In genomic region chr12:25884024-25884919, GRCh38 we compare ENCODE assay signal across 17 cellular contexts.
DNase-seq lines count a peak whose midpoint lies in the region; ATAC-seq, FAIRE-seq and TF ChIP-seq lines count a peak whose summit lies in the region.
"Had no signal": no experiment of that assay in that cellular context is flagged by ENCODE, and none has a peak within 500 bp of the region (broad histone marks: within the 10 kb centered on the region; RNA-seq: fewer than 3 reads in every experiment).

No MANE protein-coding gene starts in this region.

- H3K9me3 ChIP-seq in Panc1 (ENCODE audit: control insufficient read depth, insufficient read depth, low read depth, low read length) = 0 out of 2 replicates have a peak, but pooled peaks cover 2% of the 10 kb centered on the region
- H3K9me3 ChIP-seq in kidney (ENCODE audit: control insufficient read depth in 1 of 2, low read length in 2 of 2) = no peaks in the 10 kb centered on the region
- H3K9me3 ChIP-seq in psoas muscle = no peaks in the 10 kb centered on the region

- H3K27me3 Mint-ChIP-seq in GM23338 (ENCODE audit: insufficient read depth, low read depth, poor library complexity) = peaks cover 10% of the 10 kb centered on the region
- H3K27me3 Mint-ChIP-seq in activated T-helper 2 cell treated with anti-CD3 and anti-CD28 coated beads, Interferon-gamma antibody, Interleukin-2, Interleukin-4, amounts not matched to agents 10 μg/mL and 5 μg/mL and 100 μg/mL, durations not matched to agents 14 hours and 24 hours and 36 hours (ENCODE audit: low read depth) = no peaks in the 10 kb centered on the region
- H3K27me3 Mint-ChIP-seq: CD4-positive, alpha-beta memory T cell had no signal

- H3K36me3 ChIP-seq in GM23338 (ENCODE audit: insufficient read depth) (no peaks in the 10 kb centered on the region), Panc1 (ENCODE audit: control insufficient read depth, insufficient read depth, low read length) (no peaks in the 10 kb centered on the region), kidney (ENCODE audit: control insufficient read depth in 1 of 2, insufficient read depth in 2 of 2, low read length in 2 of 2) (no peaks in the 10 kb centered on the region), psoas muscle (ENCODE audit: insufficient read depth in 1 of 2, low read depth in 1 of 2) (no peaks in the 10 kb centered on the region)

- no peak overlapping the region for H3K27ac ChIP-seq in GM23338 (ENCODE audit: low read depth)
- H3K27ac ChIP-seq in Panc1 (ENCODE audit: low read length) = no peak overlapping the region
- no peak overlapping the region for H3K27ac ChIP-seq in kidney (ENCODE audit: low read depth in 2 of 2, low read length in 2 of 2)
- no peak overlapping the region for H3K27ac ChIP-seq in psoas muscle
- H3K27ac ChIP-seq: SK-N-MC had no signal

- CTCF ChIA-PET in Panc1 (lab: Charles Lee) = no interaction called here

- H3F3A ChIP-seq in GM23338 (replicated peaks; ENCODE audit: low read depth) = no peaks in the 10 kb centered on the region

- H3K4me1 ChIP-seq in GM23338 (ENCODE audit: insufficient read depth) (peaks cover 34% of the 10 kb centered on the region), Panc1 (ENCODE audit: control insufficient read depth, insufficient read depth, low read length) (no peaks in the 10 kb centered on the region), kidney (ENCODE audit: control insufficient read depth in 1 of 2, insufficient read depth in 1 of 2, low read depth in 1 of 2, low read length in 2 of 2) (no peaks in the 10 kb centered on the region), psoas muscle (no peaks in the 10 kb centered on the region)

- no peaks in the 10 kb centered on the region for H3K9me2 ChIP-seq in GM23338 (ENCODE audit: insufficient read depth)

- no peak overlapping the region for H3K4me3 Mint-ChIP-seq in GM23338
- H3K4me3 Mint-ChIP-seq in stimulated activated effector memory CD8-positive, alpha-beta T cell treated with anti-CD3 and anti-CD28 coated beads, Interleukin-12 subunit alpha, Interleukin-12 subunit beta, amount 100 ng/mL, for 72 hours = no peak overlapping the region
- H3K4me3 Mint-ChIP-seq in activated T-helper 2 cell treated with anti-CD3 and anti-CD28 coated beads, Interferon-gamma antibody, Interleukin-2, Interleukin-4, amounts not matched to agents 10 μg/mL and 5 μg/mL and 100 μg/mL, durations not matched to agents 14 hours and 24 hours and 36 hours (ENCODE audit: low read depth) = no peak overlapping the region
- H3K4me3 Mint-ChIP-seq: B cell; CD4-positive, alpha-beta memory T cell; IgD-negative memory B cell had no signal

- H3K4me1 Mint-ChIP-seq in GM23338 = peaks cover 36% of the 10 kb centered on the region
- no peaks in the 10 kb centered on the region for H3K4me1 Mint-ChIP-seq in stimulated activated effector memory CD8-positive, alpha-beta T cell treated with anti-CD3 and anti-CD28 coated beads, Interleukin-12 subunit alpha, Interleukin-12 subunit beta, amount 100 ng/mL, for 72 hours
- no peaks in the 10 kb centered on the region for H3K4me1 Mint-ChIP-seq in activated T-helper 2 cell treated with anti-CD3 and anti-CD28 coated beads, Interferon-gamma antibody, Interleukin-2, Interleukin-4, amounts not matched to agents 10 μg/mL and 5 μg/mL and 100 μg/mL, durations not matched to agents 14 hours and 24 hours and 36 hours (ENCODE audit: low read depth)
- H3K4me1 Mint-ChIP-seq: B cell; CD4-positive, alpha-beta memory T cell had no signal

- BruUV-seq in Panc1 (replicated peaks; lab: Mats Ljungman, UMichigan) = no TSS peak

- H3K9ac ChIP-seq in kidney (ENCODE audit: low read length in 2 of 2) = no peak overlapping the region

- H3K27me3 ChIP-seq in GM23338 (ENCODE audit: insufficient read depth) (no peaks in the 10 kb centered on the region), Panc1 (ENCODE audit: control insufficient read depth, insufficient read depth, low read length) (peaks cover 18% of the 10 kb centered on the region), psoas muscle (ENCODE audit: insufficient read depth in 3 of 3, low read length in 2 of 3) (peaks cover 0 to 7% (median 0%) of the 10 kb centered on the region in 3 donors)

- no peak overlapping the region for H3K27ac Mint-ChIP-seq in GM23338
- H3K27ac Mint-ChIP-seq in stimulated activated effector memory CD8-positive, alpha-beta T cell treated with anti-CD3 and anti-CD28 coated beads, Interleukin-12 subunit alpha, Interleukin-12 subunit beta, amount 100 ng/mL, for 72 hours = no peak overlapping the region
- no peak overlapping the region for H3K27ac Mint-ChIP-seq in activated T-helper 2 cell treated with anti-CD3 and anti-CD28 coated beads, Interferon-gamma antibody, Interleukin-2, Interleukin-4, amounts not matched to agents 10 μg/mL and 5 μg/mL and 100 μg/mL, durations not matched to agents 14 hours and 24 hours and 36 hours
- H3K27ac Mint-ChIP-seq: B cell; CD4-positive, alpha-beta memory T cell; IgD-negative memory B cell had no signal

- POLR2A ChIA-PET in Panc1 (lab: Charles Lee) = no interaction called here

- 90 to 92% (median 92%) methylated on average over 34 to 36 of the region's 36 CpGs for WGBS in psoas muscle, 3 donors

- no peaks in the 10 kb centered on the region for H4K20me1 ChIP-seq in GM23338 (replicated peaks; ENCODE audit: insufficient read depth)

- in situ Hi-C loops in Panc1 (cut with HindIII; ENCODE audit: low pct_unique_long_range_greater_than_20kb, low sequenced_read_pairs) = no loop called here

- H3K79me2 ChIP-seq in GM23338 (replicated peaks; ENCODE audit: insufficient read depth) = no peaks in the 10 kb centered on the region

- no peak for FAIRE-seq in kidney (lab: Jason Lieb, UNC)

- peak overlapping the region; percentile 92 for H2AFZ ChIP-seq in GM23338

- H3K4me3 ChIP-seq in GM23338 (no peak overlapping the region), Panc1 (ENCODE audit: low read depth in 2 of 2, low read length in 2 of 2) (no peak overlapping the region), kidney (ENCODE audit: low read length in 2 of 2) (no peak overlapping the region), psoas muscle (no peak overlapping the region)
- H3K4me3 ChIP-seq: SK-N-MC had no signal

- peaks cover 11% of the 10 kb centered on the region; the same call in 2 of the 3 replicates for H3K36me3 Mint-ChIP-seq in GM23338 (ENCODE audit: low read depth)
- H3K36me3 Mint-ChIP-seq in stimulated activated effector memory CD8-positive, alpha-beta T cell treated with anti-CD3 and anti-CD28 coated beads, Interleukin-12 subunit alpha, Interleukin-12 subunit beta, amount 100 ng/mL, for 72 hours = no peaks in the 10 kb centered on the region
- H3K36me3 Mint-ChIP-seq in activated T-helper 2 cell treated with anti-CD3 and anti-CD28 coated beads, Interferon-gamma antibody, Interleukin-2, Interleukin-4, amounts not matched to agents 10 μg/mL and 5 μg/mL and 100 μg/mL, durations not matched to agents 14 hours and 24 hours and 36 hours (ENCODE audit: low read depth) = no peaks in the 10 kb centered on the region
- H3K36me3 Mint-ChIP-seq: CD4-positive, alpha-beta memory T cell had no signal

- intact Hi-C loops in Panc1 (cut with micrococcal nuclease; ENCODE audit: unreplicated experiment) = no loop called here
- intact Hi-C loops in kidney (cut with DNase I) = no loop called here
- intact Hi-C loops in psoas muscle (cut with DNase I) = no loop called here
- intact Hi-C loops in activated T-helper 2 cell treated with anti-CD3 and anti-CD28 coated beads, Interferon-gamma antibody, Interleukin-2, Interleukin-4, amounts not matched to agents 10 μg/mL and 5 μg/mL and 100 μg/mL, durations not matched to agents 14 hours and 24 hours and 36 hours (cut with micrococcal nuclease) = no loop called here

- peaks cover 13% of the 10 kb centered on the region; the same call in 2 of the 3 replicates for H3K9me3 Mint-ChIP-seq in GM23338
- H3K9me3 Mint-ChIP-seq in stimulated activated effector memory CD8-positive, alpha-beta T cell treated with anti-CD3 and anti-CD28 coated beads, Interleukin-12 subunit alpha, Interleukin-12 subunit beta, amount 100 ng/mL, for 72 hours = peaks cover 5% of the 10 kb centered on the region
- H3K9me3 Mint-ChIP-seq in activated T-helper 2 cell treated with anti-CD3 and anti-CD28 coated beads, Interferon-gamma antibody, Interleukin-2, Interleukin-4, amounts not matched to agents 10 μg/mL and 5 μg/mL and 100 μg/mL, durations not matched to agents 14 hours and 24 hours and 36 hours = no peaks in the 10 kb centered on the region

- ATAC-seq in GM23338 (peak; percentile 51), Panc1 (peak; percentile 62), psoas muscle (no peak)
- peak; percentile 31 for ATAC-seq in stimulated activated effector memory CD8-positive, alpha-beta T cell treated with anti-CD3 and anti-CD28 coated beads, Interleukin-12 subunit alpha, Interleukin-12 subunit beta, amount 100 ng/mL, for 72 hours
- ATAC-seq: HCT116, PC-3 had no signal

- no peak overlapping the region for H3K4me2 ChIP-seq in GM23338

- peak; percentile 11 for DNase-seq in GM23338 (ENCODE audit: low spot score)
- DNase-seq in Panc1 (ENCODE audit: low read depth, low spot score) = no peak
- peak; percentile 59 for DNase-seq in kidney
- DNase-seq in stimulated activated effector memory CD8-positive, alpha-beta T cell treated with anti-CD3 and anti-CD28 coated beads, Interleukin-12 subunit alpha, Interleukin-12 subunit beta, amount 100 ng/mL, for 72 hours (ENCODE audit: low spot score in 2 of 2) = no peak
- DNase-seq in psoas muscle = no peak
- no peak for DNase-seq in activated T-helper 2 cell treated with anti-CD3 and anti-CD28 coated beads, Interferon-gamma antibody, Interleukin-2, Interleukin-4, amounts not matched to agents 10 μg/mL and 5 μg/mL and 100 μg/mL, durations not matched to agents 14 hours and 24 hours and 36 hours (ENCODE audit: low spot score)
- DNase-seq in NCI-H69 (lab: John Stamatoyannopoulos, UW) = no peak
- DNase-seq: CD4-positive, alpha-beta memory T cell; NCI-H1417; NCI-H1930; NCI-H2171 treated with DMSO at 0.1 percent for 48 hours; NCI-H526; PC-3 had no signal

- TF ChIP-seq CTCF in GM23338 (conservative IDR thresholded peaks at IDR 0.05; ENCODE audit: low read depth in 2 of 2) = no peak
- no peak for TF ChIP-seq CTCF in Panc1 (IDR thresholded peaks at IDR 0.05)
- no peak for TF ChIP-seq CTCF in kidney (IDR thresholded peaks at IDR 0.05; ENCODE audit: borderline replicate concordance, extremely low read depth, insufficient read depth)
- no peak for TF ChIP-seq CTCF in psoas muscle (IDR thresholded peaks at IDR 0.05)

Comparison
In these comparisons a context has a peak if more than half of its experiments do, and no peak if none do; other contexts are left out.
1. ATAC-seq: peak in GM23338 (single experiment), Panc1 (single experiment) and stimulated activated effector memory CD8-positive, alpha-beta T cell treated with anti-CD3 and anti-CD28 coated beads, Interleukin-12 subunit alpha, Interleukin-12 subunit beta, amount 100 ng/mL, for 72 hours (single experiment); none in psoas muscle (0 of 4).
2. DNase-seq: peak in GM23338 (single experiment) and kidney (single experiment); none in Panc1 (single experiment), stimulated activated effector memory CD8-positive, alpha-beta T cell treated with anti-CD3 and anti-CD28 coated beads, Interleukin-12 subunit alpha, Interleukin-12 subunit beta, amount 100 ng/mL, for 72 hours (0 of 2), psoas muscle (0 of 2), activated T-helper 2 cell treated with anti-CD3 and anti-CD28 coated beads, Interferon-gamma antibody, Interleukin-2, Interleukin-4, amounts not matched to agents 10 μg/mL and 5 μg/mL and 100 μg/mL, durations not matched to agents 14 hours and 24 hours and 36 hours (single experiment) and NCI-H69 (single experiment).